35 cellular contexts compared by ENCODE assay signal in the genomic region with DNA sequence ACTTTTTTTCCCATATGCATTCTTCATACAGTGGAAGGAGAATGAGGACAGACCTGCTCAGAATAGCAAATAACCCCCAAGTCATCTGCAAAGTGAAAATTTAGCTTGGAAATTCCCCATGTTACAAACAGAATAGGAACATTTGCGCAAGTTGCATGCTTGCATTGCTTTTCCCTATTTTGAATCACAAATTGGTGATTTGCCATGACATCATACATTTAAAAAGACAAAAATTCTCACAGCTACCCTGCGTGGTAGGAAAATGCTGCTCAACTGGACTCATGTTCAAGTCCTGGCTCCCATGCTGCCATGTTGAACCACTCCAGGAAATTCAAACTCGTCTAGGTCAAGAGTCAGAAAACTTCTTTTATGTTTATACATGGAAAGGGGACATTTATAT.
DNase-seq lines count a peak whose midpoint lies in the region; ATAC-seq, FAIRE-seq and TF ChIP-seq lines count a peak whose summit lies in the region.
"Had no signal": no experiment of that assay in that cellular context is flagged by ENCODE, and none has a peak within 500 bp of the region (broad histone marks: within the 10 kb centered on the region; RNA-seq: fewer than 3 reads in every experiment).

No MANE protein-coding gene starts in this region.

- POLR2A ChIA-PET in HepG2 (lab: Yijun Ruan, JAX) = no interaction called here
- POLR2A ChIA-PET in GM12878 (lab: Charles Lee) = no interaction called here

- ATAC-seq in HepG2 (no peak), right lobe of liver (no peak), GM12878 (peak; percentile 76), HG02970 (IDR thresholded peaks at IDR 0.05; ENCODE audit: low FRiP score, unreplicated experiment) (no peak)
- no peak for ATAC-seq in stimulated activated naive CD8-positive, alpha-beta T cell treated with anti-CD3 and anti-CD28 coated beads, Interleukin-15, Interleukin-2, amounts not matched to agents 100 U/mL and 50 U/mL, for 24 hours
- ATAC-seq: A549; CD8-positive, alpha-beta T cell had no signal

- no peaks in the 10 kb centered on the region for H3K79me2 ChIP-seq in HepG2 (ENCODE audit: insufficient read depth, low read length)
- H3K79me2 ChIP-seq in GM12878 (ENCODE audit: control insufficient read depth, insufficient read depth, low read length) = no peaks in the 10 kb centered on the region

- peaks cover 0 to 7% of the 10 kb centered on the region in 2 experiments; a peak in 1 of 5 replicates for H3K27me3 ChIP-seq in HepG2 (ENCODE audit: control insufficient read depth in 1 of 2, insufficient read depth in 2 of 2, low read length in 2 of 2)
- H3K27me3 ChIP-seq in right lobe of liver = no peaks in the 10 kb centered on the region
- H3K27me3 ChIP-seq in GM12878 (replicated peaks in 1 of 2; ENCODE audit: control insufficient read depth in 2 of 2, insufficient read depth in 2 of 2, low read length in 1 of 2) = no peaks in the 10 kb centered on the region
- H3K27me3 ChIP-seq: BE2C; BLaER1; BLaER1 treated with 17β-estradiol and CSF1 and Interleukin-3, amounts not matched to agents 10 nM and 100 nM had no signal

- H3K4me2 ChIP-seq in HepG2 (ENCODE audit: low read depth, low read length) (no peak overlapping the region), GM12878 (ENCODE audit: control insufficient read depth, insufficient read depth) (no peak overlapping the region)
- H3K4me2 ChIP-seq: A549; BLaER1; BLaER1 treated with 17β-estradiol and CSF1 and Interleukin-3, amounts not matched to agents 10 nM and 100 nM had no signal

- BruUV-seq in HepG2 (replicated peaks; lab: Mats Ljungman, UMichigan) = no TSS peak
- BruUV-seq in GM12878 (replicated peaks; lab: Mats Ljungman, UMichigan) = no TSS peak

- TF ChIP-seq CTCF in HepG2 (CRISPR knock-in tag; IDR thresholded peaks at IDR 0.05) = no peak
- TF ChIP-seq CTCF in right lobe of liver (IDR thresholded peaks at IDR 0.05) = no peak
- no peak for TF ChIP-seq CTCF in GM12865 (IDR thresholded peaks at IDR 0.05; ENCODE audit: insufficient read depth, low read depth, low read length, missing control alignments)
- TF ChIP-seq CTCF in GM12878 (IDR thresholded peaks at IDR 0.05 in 2 of 3, conservative IDR thresholded peaks at IDR 0.05 in 1 of 3; ENCODE audit: control insufficient read depth in 2 of 3, extremely low read depth in 1 of 3, insufficient read depth in 1 of 3, low read depth in 3 of 3, low read length in 3 of 3) = no peak

- TF ChIP-seq EP300 in HepG2 (IDR thresholded peaks at IDR 0.05; ENCODE audit: low read depth in 2 of 2, low read length in 2 of 2) (no peak), HepG2 (CRISPR knock-in tag; IDR thresholded peaks at IDR 0.05; ENCODE audit: borderline replicate concordance) (no peak), GM12878 (IDR thresholded peaks at IDR 0.05; ENCODE audit: borderline replicate concordance in 1 of 2, control insufficient read depth in 1 of 2, low read depth in 2 of 2, low read length in 2 of 2) (no peak)

- H2AFZ ChIP-seq in HepG2 (ENCODE audit: low read length) (no peak overlapping the region), GM12878 (ENCODE audit: control insufficient read depth, low read depth, low read length) (no peak overlapping the region)

- H3K4me3 ChIP-seq in HepG2 (replicated peaks in 1 of 3; ENCODE audit: insufficient read depth in 1 of 3, low read depth in 2 of 3, low read length in 3 of 3) (no peak overlapping the region), right lobe of liver (no peak overlapping the region), GM12865 (ENCODE audit: low read depth, low read length) (no peak overlapping the region), GM12878 (no peak overlapping the region)
- H3K4me3 ChIP-seq: A549; BLaER1; BLaER1 treated with 17β-estradiol and CSF1 and Interleukin-3, amounts not matched to agents 10 nM and 100 nM had no signal

- H4K20me1 ChIP-seq in HepG2 (ENCODE audit: insufficient read depth, low read length) (no peaks in the 10 kb centered on the region), GM12878 (ENCODE audit: control insufficient read depth, insufficient read depth) (no peaks in the 10 kb centered on the region)
- H4K20me1 ChIP-seq: BLaER1; BLaER1 treated with 17β-estradiol and CSF1 and Interleukin-3, amounts not matched to agents 10 nM and 100 nM had no signal

- CTCF ChIA-PET in HepG2 (lab: Yijun Ruan, JAX; ENCODE audit: low intra/inter-chr PET ratio, low total read pairs) = no interaction called here
- CTCF ChIA-PET in GM12878 (lab: Yijun Ruan, JAX) = interaction anchor here (0.6 kb wide), 1 partner anchor 20 kb away, joined by 3 read pairs; no protein-coding TSS in a partner anchor

- H3K9ac ChIP-seq in HepG2 (ENCODE audit: insufficient read depth, low read depth, low read length) (no peak overlapping the region), GM12878 (ENCODE audit: control insufficient read depth, insufficient read depth, low read length) (no peak overlapping the region)
- H3K9ac ChIP-seq: BLaER1; BLaER1 treated with 17β-estradiol and CSF1 and Interleukin-3, amounts not matched to agents 10 nM and 100 nM had no signal

- SMC1A ChIA-PET in GM12878 (lab: Charles Lee; ENCODE audit: uncharacterized antibody, unreplicated experiment) = no interaction called here

- DNase-seq in HepG2 (ENCODE audit: low spot score) (no peak), right lobe of liver (no peak), GM12865 (ENCODE audit: low read depth) (peak; percentile 19), GM18507 (ENCODE audit: extremely low spot score, insufficient read length, low read depth) (no peak), GM12878 (ENCODE audit: low read depth, low spot score) (no peak), posterior vena cava (ENCODE audit: low spot score) (no peak)
- DNase-seq in stimulated activated naive CD8-positive, alpha-beta T cell treated with anti-CD3 and anti-CD28 coated beads, Interleukin-15, Interleukin-2, amounts not matched to agents 100 U/mL and 50 U/mL, for 24 hours = no peak
- DNase-seq: 8988T; ACHN; AML-193; BE2C; C1 segment of cervical spinal cord; Caco-2; Calu3; CD4-positive, alpha-beta memory T cell; CD4-positive, alpha-beta T cell; CD4-positive, CD25-positive, alpha-beta regulatory T cell; CD8-positive, alpha-beta memory T cell; CD8-positive, alpha-beta T cell; COR-L47; DMS 273 treated with DMSO at 0.1 percent for 48 hours; DMS153; DMS53; DMS79; DMS79 treated with DMSO at 0.1 percent for 48 hours; DND-41; EL had no signal

- RAD21 ChIA-PET in GM12878 (lab: Charles Lee; ENCODE audit: unreplicated experiment) = no interaction called here

- H3K36me3 ChIP-seq in HepG2 (replicated peaks in 1 of 2; ENCODE audit: control insufficient read depth in 1 of 2, insufficient read depth in 2 of 2, low read length in 2 of 2) = no peaks in the 10 kb centered on the region
- H3K36me3 ChIP-seq in right lobe of liver = no peaks in the 10 kb centered on the region
- no peaks in the 10 kb centered on the region for H3K36me3 ChIP-seq in GM12878 (ENCODE audit: control insufficient read depth in 2 of 2, insufficient read depth in 2 of 2, low read length in 1 of 2)
- H3K36me3 ChIP-seq: BE2C; BLaER1; BLaER1 treated with 17β-estradiol and CSF1 and Interleukin-3, amounts not matched to agents 10 nM and 100 nM had no signal

- H3K4me1 ChIP-seq in HepG2 (ENCODE audit: insufficient read depth, low read length) (no peaks in the 10 kb centered on the region), right lobe of liver (no peaks in the 10 kb centered on the region), GM12878 (ENCODE audit: control insufficient read depth, insufficient read depth, low read length) (no peaks in the 10 kb centered on the region)
- H3K4me1 ChIP-seq: A549; BE2C; BLaER1; BLaER1 treated with 17β-estradiol and CSF1 and Interleukin-3, amounts not matched to agents 10 nM and 100 nM; Caco-2 had no signal

- WGBS in HepG2 (ENCODE audit: low lambda C conversion rate) = 3% methylated on average over 3 of the region's 3 CpGs
- WGBS in right lobe of liver (ENCODE audit: insufficient coverage, low coverage, low lambda C conversion rate, missing lambda C conversion rate) = 59% methylated on average over 3 of the region's 3 CpGs
- 2% methylated on average over 3 of the region's 3 CpGs for WGBS in GM12878 (ENCODE audit: insufficient coverage, insufficient replicate concordance, low lambda C conversion rate, missing lambda C conversion rate)

- in situ Hi-C loops in HepG2 (cut with HindIII; ENCODE audit: extremely low pct_ligation_motif_present, low pct_unique_long_range_greater_than_20kb) (no loop called here), GM12878 (cut with MboI) (no loop called here)

- no peak for TF ChIP-seq RAD21 in HepG2 (CRISPR knock-in tag; IDR thresholded peaks at IDR 0.05)
- TF ChIP-seq RAD21 in GM12878 (IDR thresholded peaks at IDR 0.05; ENCODE audit: insufficient read depth, low read depth, low read length) = no peak

- H3K9me3 ChIP-seq in HepG2 (ENCODE audit: low read length) (0 out of 2 replicates have a peak, but pooled peaks cover 4% of the 10 kb centered on the region), right lobe of liver (no peaks in the 10 kb centered on the region), GM12878 (replicated peaks; ENCODE audit: control insufficient read depth, insufficient read depth, low read length) (no peaks in the 10 kb centered on the region)
- H3K9me3 ChIP-seq: A549, BE2C, BLaER1, Caco-2 had no signal

- intact Hi-C loops in HepG2 (cut with micrococcal nuclease; ENCODE audit: unreplicated experiment) = no loop called here
- intact Hi-C loops in right lobe of liver (cut with DNase I) = no loop called here
- intact Hi-C loops in GM12878 (cut with micrococcal nuclease; ENCODE audit: unreplicated experiment) = no loop called here
- intact Hi-C loops in posterior vena cava (cut with DNase I) = no loop called here

- H3K27ac ChIP-seq in HepG2 (ENCODE audit: extremely low read length, insufficient read depth, low read length) (no peak overlapping the region), right lobe of liver (no peak overlapping the region), GM12878 (ENCODE audit: control insufficient read depth, insufficient read depth) (no peak overlapping the region)
- H3K27ac ChIP-seq: 22Rv1; A549; BLaER1; BLaER1 treated with 17β-estradiol and CSF1 and Interleukin-3, amounts not matched to agents 10 nM and 100 nM; C4-2B had no signal

- no peak for TF ChIP-seq POLR2A in HepG2 (IDR thresholded peaks at IDR 0.05; ENCODE audit: insufficient read depth in 1 of 2, low read depth in 2 of 2, low read length in 2 of 2)
- TF ChIP-seq POLR2A in right lobe of liver (IDR thresholded peaks at IDR 0.05) = no peak
- no peak for TF ChIP-seq POLR2A in GM12878 (IDR thresholded peaks at IDR 0.05; ENCODE audit: low read depth, low read length)

- FAIRE-seq in HepG2 (lab: Jason Lieb, UNC) = no peak
- FAIRE-seq in GM18507 (lab: Jason Lieb, UNC) = peak; percentile 51
- no peak for FAIRE-seq in GM12878 (lab: Jason Lieb, UNC)
- FAIRE-seq: A204.1, A549, D721Med had no signal

TF ChIP-seq in HepG2, 621 proteins besides CTCF, POLR2A, EP300 and RAD21 (continues in another document):
- TF ChIP-seq ATF7 (IDR thresholded peaks at IDR 0.05) = peak; percentile 91
- no peak for TF ChIP-seq ATF7 (CRISPR knock-in tag; IDR thresholded peaks at IDR 0.05)
- TF ChIP-seq ZNF335 (CRISPR knock-in tag; IDR thresholded peaks at IDR 0.05) = no peak

TF ChIP-seq in GM12878, 131 proteins besides CTCF, POLR2A, EP300 and RAD21 (continues in another document):
- TF ChIP-seq NR2F1 (conservative IDR thresholded peaks at IDR 0.05) (no peak), ATF7 (IDR thresholded peaks at IDR 0.05; ENCODE audit: low read depth) (peak; percentile 83), JUNB (IDR thresholded peaks at IDR 0.05) (no peak), BMI1 (IDR thresholded peaks at IDR 0.05; ENCODE audit: borderline replicate concordance) (no peak)

Comparison
In these comparisons a context has a peak if more than half of its experiments do, and no peak if none do; other contexts are left out.
1. Of the 75 proteins assayed by ChIP-seq in both HepG2 and GM12878: peak only in HepG2: none; only in GM12878: IKZF1; in both: none; in neither: 73; mixed calls (peak in some experiments, not most) for 1.